8 cellular contexts compared by ENCODE assay signal in genomic region chr2:37323770-37324535, GRCh38. TPM values are rescaled to one million over a fixed set of nuclear protein-coding genes. Genes with fewer than 3 reads are reported as not detected.
DNase-seq lines count a peak whose midpoint lies in the region; ATAC-seq and TF ChIP-seq lines count a peak whose summit lies in the region.

No MANE protein-coding gene starts in this region.

- peak in 1 of 2 donors; percentile 21 for TF ChIP-seq POLR2A in gastrocnemius medialis (IDR thresholded peaks at IDR 0.05)

- H3K36me3 ChIP-seq in ascending aorta, result no peaks in the 10 kb centered on the region
- H3K36me3 ChIP-seq in gastrocnemius medialis, result no peaks in the 10 kb centered on the region

- H3K27ac ChIP-seq in ascending aorta (peak overlapping the region; percentile 93 to 94), gastrocnemius medialis (peak overlapping the region; percentile 79 to 93 (median 90))

- in situ Hi-C loops in gastrocnemius medialis (cut with MboI; ENCODE audit: low sequenced_read_pairs in 4 of 4), result no loop called here

- H3K4me1 ChIP-seq in ascending aorta, result peaks cover 0 to 32% of the 10 kb centered on the region in 2 donors
- H3K4me1 ChIP-seq in gastrocnemius medialis, result peaks cover 33 to 35% of the 10 kb centered on the region in 2 donors

- DNase-seq in AG20443 (ENCODE audit: low spot score) (peak; percentile 19), SK-N-DZ (ENCODE audit: low spot score) (peak; percentile 26), ascending aorta (ENCODE audit: low spot score in 2 of 2) (peak in 1 of 2 donors; percentile 70), gastrocnemius medialis (peak; percentile 27 to 39)

- ATAC-seq in GM19025 (IDR thresholded peaks at IDR 0.05; ENCODE audit: low read depth, unreplicated experiment), result peak; percentile 23
- peak; percentile 23 for ATAC-seq in HG03175 (IDR thresholded peaks at IDR 0.05; ENCODE audit: unreplicated experiment)
- ATAC-seq in gastrocnemius medialis, result peak; percentile 51 to 54
- no peak for ATAC-seq in GM18873 (IDR thresholded peaks at IDR 0.05; ENCODE audit: low FRiP score, unreplicated experiment)

- H3K9me3 ChIP-seq in ascending aorta (no peaks in the 10 kb centered on the region), gastrocnemius medialis (no peaks in the 10 kb centered on the region)

- intact Hi-C loops in ascending aorta (cut with DNase I), result loop anchor here (2.0 to 10.0 kb wide), 3 partner anchors 41 to 359 kb away; partner anchors contain the start of genes CEBPZ, NDUFAF7 and STRN
- intact Hi-C loops in gastrocnemius medialis (cut with DNase I; ENCODE audit: low total_unique reads), result loop anchor here (2.0 to 5.0 kb wide), 3 partner anchors 38 to 93 kb away; partner anchors contain the start of genes CEBPZ and NDUFAF7

- H3K27me3 ChIP-seq in ascending aorta, result no peaks in the 10 kb centered on the region
- H3K27me3 ChIP-seq in gastrocnemius medialis, result no peaks in the 10 kb centered on the region

- H3K4me3 ChIP-seq in ascending aorta, result peak overlapping the region; percentile 75 to 86
- H3K4me3 ChIP-seq in iPS-11a (ENCODE audit: low read depth, low read length), result peak overlapping the region; percentile 89
- H3K4me3 ChIP-seq in gastrocnemius medialis, result peak overlapping the region; percentile 71 to 88 (median 80)

- TF ChIP-seq CTCF in ascending aorta (IDR thresholded peaks at IDR 0.05) (no peak), gastrocnemius medialis (IDR thresholded peaks at IDR 0.05 in 4 of 5, conservative IDR thresholded peaks at IDR 0.05 in 1 of 5) (no peak)

RNA-seq across cellular contexts. Expression of gene PRKD3, which starts 0.7 kb away (rescaled TPM):
- 20.7 and 24.3 TPM in 2 replicates for polyA plus RNA-seq in SK-N-DZ (2014; cell fraction: cytosol; rRNA removed)
- 22.9 and 33.0 TPM in 2 replicates for polyA plus RNA-seq in SK-N-DZ (2014; cell fraction: nucleus; rRNA removed)
- 14.0 TPM for total RNA-seq in ascending aorta
- 10 to 100 TPM; 11.0 to 34.4 (median 14.9) TPM for total RNA-seq in gastrocnemius medialis

RNA-seq across cellular contexts. Expression of gene QPCT, which starts 20.5 kb away (rescaled TPM):
- polyA plus RNA-seq in SK-N-DZ (2014; cell fraction: cytosol; rRNA removed), result not detected in 2 replicates
- polyA plus RNA-seq in SK-N-DZ (2014; cell fraction: nucleus; rRNA removed), result not detected in 2 replicates
- 1.8 TPM for total RNA-seq in ascending aorta
- total RNA-seq in gastrocnemius medialis, result 1 to 10 TPM; 1.5 to 6.4 (median 4.7) TPM
